1 cellular context compared by ENCODE assay signal in the genomic region with DNA sequence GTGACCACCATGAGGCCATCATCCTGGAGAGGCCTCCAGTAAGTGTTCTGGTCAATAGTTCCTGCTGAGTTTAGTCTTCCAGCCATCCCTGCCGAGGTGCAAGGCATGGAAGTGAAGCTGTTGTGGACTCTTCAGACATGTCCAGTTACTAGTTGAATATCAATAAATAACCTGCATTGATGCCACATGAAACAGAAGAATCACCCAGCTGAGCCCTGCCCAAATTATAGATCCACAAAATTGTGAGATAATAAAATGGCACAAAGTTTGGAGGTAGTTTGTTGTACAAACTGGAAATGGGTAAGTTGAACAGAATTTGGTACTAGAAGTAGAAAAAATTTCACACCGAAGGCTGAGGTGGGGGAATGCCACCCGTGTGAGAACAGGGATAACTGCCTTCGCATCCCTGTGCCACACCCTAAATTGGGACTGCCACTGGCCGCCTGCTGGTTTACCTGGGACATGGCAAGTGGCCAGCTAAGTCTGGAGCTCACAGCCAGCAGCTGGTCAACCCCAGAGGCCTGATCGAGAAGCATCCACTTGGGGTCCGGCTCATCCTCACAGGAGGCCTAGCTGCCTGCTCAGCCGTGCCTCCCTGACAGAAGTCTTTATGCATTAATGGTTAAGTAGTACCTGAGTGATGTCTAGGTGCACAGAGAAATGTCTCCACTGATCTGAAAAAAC.
A peak's percentile ranks its signal among the peaks of the same experiment; 100 is the strongest.
TF ChIP-seq lines count a peak whose summit lies in the region.

No MANE protein-coding gene starts in this region.

TF ChIP-seq in K562, 482 proteins besides CTCF, POLR2A, EP300 and RAD21:
- 0 out of 2 replicates have a peak, but pooled peaks have one; percentile 41 for TF ChIP-seq NFIC (IDR thresholded peaks at IDR 0.05)
- TF ChIP-seq ZNF121 (CRISPR knock-in tag; conservative IDR thresholded peaks at IDR 0.05), result no peak
